In the genomic region with DNA sequence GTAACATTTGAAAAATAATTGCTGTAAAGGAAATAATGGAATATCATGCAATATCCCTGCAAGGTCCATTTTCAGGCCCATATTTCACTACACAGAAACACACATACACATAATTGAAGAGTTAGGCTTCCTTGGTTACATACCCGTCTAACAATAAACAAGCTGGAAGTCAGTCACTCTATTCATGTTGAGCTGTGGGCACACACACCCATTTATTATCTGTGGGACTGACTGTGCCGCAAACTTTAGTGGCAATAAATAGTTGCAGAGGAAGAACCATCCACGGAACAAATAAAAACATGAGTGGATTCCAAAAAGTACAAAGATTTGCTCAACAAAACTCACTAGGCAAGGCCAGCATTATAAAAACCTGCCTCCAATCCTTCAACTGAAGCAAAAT, we compare ENCODE assay signal across 8 cellular contexts. TPM values are rescaled to one million over a fixed set of nuclear protein-coding genes. Genes with fewer than 3 reads are reported as not detected.
"Had no signal": no experiment of that assay in that cellular context is flagged by ENCODE, and none has a peak within 500 bp of the region (broad histone marks: within the 10 kb centered on the region; RNA-seq: fewer than 3 reads in every experiment).

No MANE protein-coding gene starts in this region.

- H3K27ac ChIP-seq: GM23248 had no signal

- H3K4me3 Mint-ChIP-seq: H9 had no signal

- H2AFZ ChIP-seq: GM23248 had no signal

- H3K4me3 ChIP-seq: GM23248 had no signal

- FAIRE-seq: H1, H54, HTR-8/SVneo had no signal

- DNase-seq: GM23248, H9, HCEC 1CT, IMR-90 had no signal

RNA-seq across cellular contexts. Expression of a gene that starts 24.8 kb away (rescaled TPM):
- total RNA-seq: HT-29 had no signal
